In the genomic region with DNA sequence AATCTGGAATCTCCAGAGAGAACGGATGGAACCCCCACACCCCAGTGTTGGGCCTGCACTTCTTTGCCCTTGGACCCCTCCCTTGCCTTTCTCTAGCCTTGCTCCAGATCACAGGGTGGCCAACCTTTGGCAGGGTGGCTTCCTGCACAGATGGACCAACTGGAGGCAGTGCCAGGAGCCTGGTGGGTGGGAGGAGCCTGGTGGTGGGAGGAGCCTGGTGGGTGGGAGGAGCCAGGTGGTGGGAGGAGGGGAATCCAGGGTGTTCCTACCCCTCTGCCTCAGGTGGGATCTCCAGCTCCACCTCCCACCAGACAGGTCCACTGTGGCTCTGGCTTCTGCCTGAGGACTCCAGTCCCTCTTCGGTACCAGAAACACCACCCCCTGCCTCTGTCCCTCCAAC, we compare ENCODE assay signal across 14 cellular contexts. TPM values are rescaled to one million over a fixed set of nuclear protein-coding genes. Genes with fewer than 3 reads are reported as not detected.
DNase-seq lines count a peak whose midpoint lies in the region; ATAC-seq, FAIRE-seq and TF ChIP-seq lines count a peak whose summit lies in the region.
"Had no signal": no experiment of that assay in that cellular context is flagged by ENCODE, and none has a peak within 500 bp of the region (broad histone marks: within the 10 kb centered on the region; RNA-seq: fewer than 3 reads in every experiment).

No MANE protein-coding gene starts in this region.

- H3K36me3 ChIP-seq in heart right ventricle (no peaks in the 10 kb centered on the region), HepG2 (replicated peaks in 1 of 2; ENCODE audit: control insufficient read depth in 1 of 2, insufficient read depth in 2 of 2, low read length in 2 of 2) (no peaks in the 10 kb centered on the region), vagina (no peaks in the 10 kb centered on the region), Peyer's patch (no peaks in the 10 kb centered on the region)
- H3K36me3 ChIP-seq: BLaER1 treated with 17β-estradiol and CSF1 and Interleukin-3, amounts not matched to agents 10 nM and 100 nM; lower lobe of right lung had no signal

- ATAC-seq in heart right ventricle, result peak in 3 of 8 donors; percentile 17 to 58 (median 33)
- ATAC-seq in Right ventricle myocardium inferior, result no peak
- ATAC-seq in HepG2, result peak; percentile 44

- H3K4me3 ChIP-seq in heart right ventricle (no peak overlapping the region), HepG2 (replicated peaks in 1 of 3; ENCODE audit: insufficient read depth in 1 of 3, low read depth in 2 of 3, low read length in 3 of 3) (no peak overlapping the region), vagina (no peak overlapping the region), Peyer's patch (no peak overlapping the region)
- H3K4me3 ChIP-seq: BLaER1 treated with 17β-estradiol and CSF1 and Interleukin-3, amounts not matched to agents 10 nM and 100 nM; lower lobe of right lung had no signal

- H3K27me3 ChIP-seq in heart right ventricle (no peaks in the 10 kb centered on the region), HepG2 (ENCODE audit: control insufficient read depth in 1 of 2, insufficient read depth in 2 of 2, low read length in 2 of 2) (peaks cover 0 to 1% of the 10 kb centered on the region in 2 experiments; a peak in 1 of 5 replicates), vagina (no peaks in the 10 kb centered on the region), Peyer's patch (no peaks in the 10 kb centered on the region)
- H3K27me3 ChIP-seq: BLaER1 treated with 17β-estradiol and CSF1 and Interleukin-3, amounts not matched to agents 10 nM and 100 nM had no signal

- 88 to 94% methylated on average over 2 of the region's 2 CpGs for WGBS in heart right ventricle, 2 donors
- 91% methylated on average over 1 of the region's 2 CpGs for WGBS in HepG2 (ENCODE audit: low lambda C conversion rate)

- no peaks in the 10 kb centered on the region for H3K36me3 Mint-ChIP-seq in activated CD4-positive, alpha-beta memory T cell treated with anti-CD3 and anti-CD28 coated beads, Interleukin-2, amount 10 ng/mL, durations not matched to agents 7 days and 5 days (ENCODE audit: low read depth)

- POLR2A ChIA-PET in activated CD4-positive, alpha-beta memory T cell treated with anti-CD3 and anti-CD28 coated beads, Interleukin-2, amount 10 ng/mL, durations not matched to agents 7 days and 5 days (lab: Charles Lee), result no interaction called here
- POLR2A ChIA-PET in HepG2 (lab: Yijun Ruan, JAX), result no interaction called here

- H3K9me3 Mint-ChIP-seq in activated CD4-positive, alpha-beta memory T cell treated with anti-CD3 and anti-CD28 coated beads, Interleukin-2, amount 10 ng/mL, durations not matched to agents 7 days and 5 days, result no peaks in the 10 kb centered on the region

- DNase-seq in heart right ventricle, result no peak
- no peak for DNase-seq in Right ventricle myocardium inferior (ENCODE audit: missing footprints)
- DNase-seq in activated CD4-positive, alpha-beta memory T cell treated with anti-CD3 and anti-CD28 coated beads, Interleukin-2, amount 10 ng/mL, durations not matched to agents 7 days and 5 days, result peak; percentile 32
- DNase-seq in HepG2 (ENCODE audit: low spot score), result no peak
- DNase-seq in vagina (ENCODE audit: extremely low spot score in 2 of 2), result no peak
- no peak for DNase-seq in ACHN
- no peak for DNase-seq in NCI-H526 treated with DMSO at 0.1 percent for 48 hours (lab: John Stamatoyannopoulos, UW)
- no peak for DNase-seq in Peyer's patch
- DNase-seq: HCEC 1CT, lower lobe of right lung, NCI-H2227 treated with DMSO at 0.1 percent for 48 hours had no signal

- no peaks in the 10 kb centered on the region for H4K20me1 ChIP-seq in HepG2 (ENCODE audit: insufficient read depth, low read length)
- H4K20me1 ChIP-seq: BLaER1 treated with 17β-estradiol and CSF1 and Interleukin-3, amounts not matched to agents 10 nM and 100 nM had no signal

- H3K9me3 ChIP-seq in heart right ventricle, result peaks cover 0 to 4% (median 0%) of the 10 kb centered on the region in 11 donors
- no peaks in the 10 kb centered on the region for H3K9me3 ChIP-seq in HepG2 (ENCODE audit: low read length)
- no peaks in the 10 kb centered on the region for H3K9me3 ChIP-seq in vagina
- no peaks in the 10 kb centered on the region for H3K9me3 ChIP-seq in Peyer's patch
- H3K9me3 ChIP-seq: lower lobe of right lung had no signal

- peaks cover 12% of the 10 kb centered on the region for H3K4me1 Mint-ChIP-seq in activated CD4-positive, alpha-beta memory T cell treated with anti-CD3 and anti-CD28 coated beads, Interleukin-2, amount 10 ng/mL, durations not matched to agents 7 days and 5 days

- H3K79me2 ChIP-seq in HepG2 (ENCODE audit: insufficient read depth, low read length), result no peaks in the 10 kb centered on the region

- H3K27ac ChIP-seq in heart right ventricle (peak overlapping the region in 7 of 10 donors; percentile 20 to 84 (median 55)), HepG2 (ENCODE audit: extremely low read length, insufficient read depth, low read length) (no peak overlapping the region), vagina (peak overlapping the region; percentile 62), Peyer's patch (peak overlapping the region in 1 of 4 donors; percentile 67)
- H3K27ac ChIP-seq: lower lobe of right lung had no signal

- no peak overlapping the region for H3K27ac Mint-ChIP-seq in activated CD4-positive, alpha-beta memory T cell treated with anti-CD3 and anti-CD28 coated beads, Interleukin-2, amount 10 ng/mL, durations not matched to agents 7 days and 5 days

- BruUV-seq in HepG2 (replicated peaks; lab: Mats Ljungman, UMichigan), result no TSS peak

- TF ChIP-seq EP300 in HepG2 (IDR thresholded peaks at IDR 0.05; ENCODE audit: low read depth in 2 of 2, low read length in 2 of 2), result no peak
- TF ChIP-seq EP300 in HepG2 (CRISPR knock-in tag; IDR thresholded peaks at IDR 0.05; ENCODE audit: borderline replicate concordance), result no peak

- no peak for TF ChIP-seq CTCF in heart right ventricle (IDR thresholded peaks at IDR 0.05)
- no peak for TF ChIP-seq CTCF in HepG2 (CRISPR knock-in tag; IDR thresholded peaks at IDR 0.05)
- no peak for TF ChIP-seq CTCF in vagina (IDR thresholded peaks at IDR 0.05)
- TF ChIP-seq CTCF in Peyer's patch (IDR thresholded peaks at IDR 0.05), result no peak

- in situ Hi-C loops in HepG2 (cut with HindIII; ENCODE audit: extremely low pct_ligation_motif_present, low pct_unique_long_range_greater_than_20kb), result no loop called here
- in situ Hi-C loops in ACHN (cut with HindIII; ENCODE audit: low pct_ligation_motif_present, low pct_unique_long_range_greater_than_20kb, low sequenced_read_pairs), result no loop called here

- no peak overlapping the region for H3K9ac ChIP-seq in HepG2 (ENCODE audit: insufficient read depth, low read depth, low read length)

- intact Hi-C loops in heart right ventricle (cut with DNase I), result no loop called here
- intact Hi-C loops in Right ventricle myocardium inferior (cut with DNase I), result no loop called here
- intact Hi-C loops in HepG2 (cut with micrococcal nuclease; ENCODE audit: unreplicated experiment), result no loop called here
- intact Hi-C loops in vagina (cut with DNase I), result no loop called here

- CTCF ChIA-PET in activated CD4-positive, alpha-beta memory T cell treated with anti-CD3 and anti-CD28 coated beads, Interleukin-2, amount 10 ng/mL, durations not matched to agents 7 days and 5 days (lab: Charles Lee), result no interaction called here
- CTCF ChIA-PET in HepG2 (lab: Yijun Ruan, JAX; ENCODE audit: low intra/inter-chr PET ratio, low total read pairs), result no interaction called here

- H3K4me3 Mint-ChIP-seq in activated CD4-positive, alpha-beta memory T cell treated with anti-CD3 and anti-CD28 coated beads, Interleukin-2, amount 10 ng/mL, durations not matched to agents 7 days and 5 days, result no peak overlapping the region

- peaks cover 0 to 16% (median 12%) of the 10 kb centered on the region in 9 donors for H3K4me1 ChIP-seq in heart right ventricle
- H3K4me1 ChIP-seq in HepG2 (ENCODE audit: insufficient read depth, low read length), result peaks cover 39% of the 10 kb centered on the region
- peaks cover 9% of the 10 kb centered on the region for H3K4me1 ChIP-seq in vagina
- H3K4me1 ChIP-seq in Peyer's patch, result peaks cover 0 to 8% (median 0%) of the 10 kb centered on the region in 4 donors
- H3K4me1 ChIP-seq: lower lobe of right lung had no signal

- no peak overlapping the region for H2AFZ ChIP-seq in HepG2 (ENCODE audit: low read length)

- no peak for FAIRE-seq in HepG2 (lab: Jason Lieb, UNC)
- FAIRE-seq: GM12891, TTC549 had no signal

- TF ChIP-seq RAD21 in HepG2 (CRISPR knock-in tag; IDR thresholded peaks at IDR 0.05), result no peak

- TF ChIP-seq POLR2A in HepG2 (IDR thresholded peaks at IDR 0.05; ENCODE audit: insufficient read depth in 1 of 2, low read depth in 2 of 2, low read length in 2 of 2) (no peak), vagina (IDR thresholded peaks at IDR 0.05) (no peak), Peyer's patch (IDR thresholded peaks at IDR 0.05) (no peak)

- H3K4me2 ChIP-seq in HepG2 (ENCODE audit: low read depth, low read length), result no peak overlapping the region
- H3K4me2 ChIP-seq: BLaER1 treated with 17β-estradiol and CSF1 and Interleukin-3, amounts not matched to agents 10 nM and 100 nM had no signal

- no peaks in the 10 kb centered on the region for H3K27me3 Mint-ChIP-seq in activated CD4-positive, alpha-beta memory T cell treated with anti-CD3 and anti-CD28 coated beads, Interleukin-2, amount 10 ng/mL, durations not matched to agents 7 days and 5 days

RNA-seq across cellular contexts. Expression of a gene that starts 15.0 kb away (rescaled TPM):
- total RNA-seq in heart right ventricle, result 10 to 100 TPM in 3 of 10 donors, 1 to 10 TPM in 7; 6.0 to 14.1 (median 8.8) TPM
- 10 to 100 TPM in 1 of 2 donors, 1 to 10 TPM in 1; 1.8 to 18.1 TPM for polyA plus RNA-seq in heart right ventricle
- 11.5 TPM for total RNA-seq in Right ventricle myocardium inferior
- 10 to 100 TPM; 69.0 to 70.3 TPM for total RNA-seq in activated CD4-positive, alpha-beta memory T cell treated with anti-CD3 and anti-CD28 coated beads, Interleukin-2, amount 10 ng/mL, durations not matched to agents 7 days and 5 days
- 5.9 and 9.2 TPM in 2 replicates for total RNA-seq in HepG2 (2016; rRNA removed; fragmentation: Illumina TruSeq; extraction: Trizol)
- total RNA-seq in HepG2 (2016; cell fraction: cytosol; rRNA removed; fragmentation: Illumina TruSeq; extraction: Trizol; ENCODE audit: low read depth), result 9.9 and 13.0 TPM in 2 replicates
- total RNA-seq in HepG2 (2016; cell fraction: insoluble cytoplasmic fraction; rRNA removed; fragmentation: Illumina TruSeq; extraction: Trizol), result 5.9 and 8.5 TPM in 2 replicates
- total RNA-seq in HepG2 (2016; cell fraction: membrane; rRNA removed; fragmentation: Illumina TruSeq; extraction: Trizol), result 20.1 and 22.8 TPM in 2 replicates
- 5.2 and 6.1 TPM in 2 replicates for total RNA-seq in HepG2 (2016; cell fraction: nucleus; rRNA removed; fragmentation: Illumina TruSeq; extraction: Trizol)
- polyA plus RNA-seq in HepG2 (2011; rRNA removed), result 17.2 and 22.9 TPM in 2 replicates
- 16.7 and 25.1 TPM in 2 replicates for polyA plus RNA-seq in HepG2 (2011; cell fraction: cytosol; rRNA removed)
- polyA plus RNA-seq in HepG2 (2011; cell fraction: nucleus; rRNA removed), result 15.9 and 16.3 TPM in 2 replicates
- 7.9 and 10.4 TPM in 2 replicates for polyA plus RNA-seq in HepG2 (2012)
- 25.7 and 30.9 TPM in 2 replicates for polyA plus RNA-seq in HepG2 (2016; cell fraction: cytosol; fragmentation: Illumina TruSeq; extraction: Trizol; ENCODE audit: low read depth)
- 11.8 and 15.4 TPM in 2 replicates for polyA plus RNA-seq in HepG2 (2016; cell fraction: insoluble cytoplasmic fraction; fragmentation: Illumina TruSeq; extraction: Trizol; ENCODE audit: low read depth)
- polyA plus RNA-seq in HepG2 (2016; cell fraction: membrane; fragmentation: Illumina TruSeq; extraction: Trizol; ENCODE audit: low read depth), result 37.8 and 38.4 TPM in 2 replicates
- 15.0 and 18.5 TPM in 2 replicates for polyA plus RNA-seq in HepG2 (2016; cell fraction: nucleus; fragmentation: Illumina TruSeq; extraction: Trizol; ENCODE audit: insufficient read depth, low read depth)
- polyA minus RNA-seq in HepG2 (2011; rRNA and poly(A)+ RNA removed; ENCODE audit: low replicate concordance), result 35.3 and 72.8 TPM in 2 replicates
- 23.0 and 25.6 TPM in 2 replicates for polyA minus RNA-seq in HepG2 (2011; cell fraction: cytosol; rRNA and poly(A)+ RNA removed)
- polyA minus RNA-seq in HepG2 (2011; cell fraction: nucleus; rRNA and poly(A)+ RNA removed), result 5.9 and 7.3 TPM in 2 replicates
- 18.2 TPM for total RNA-seq in vagina
- total RNA-seq in Peyer's patch, result 10 to 100 TPM in 2 of 4 donors, 1 to 10 TPM in 2; 3.3 to 17.4 (median 8.7) TPM

RNA-seq across cellular contexts. Expression of a gene that starts 30.5 kb away (rescaled TPM):
- total RNA-seq in heart right ventricle, result 10 to 100 TPM in 9 of 10 donors, 1 to 10 TPM in 1; 10.0 to 18.4 (median 14.6) TPM
- polyA plus RNA-seq in heart right ventricle, result 1 to 10 TPM; 4.8 to 9.7 TPM
- 13.1 TPM for total RNA-seq in Right ventricle myocardium inferior
- total RNA-seq in activated CD4-positive, alpha-beta memory T cell treated with anti-CD3 and anti-CD28 coated beads, Interleukin-2, amount 10 ng/mL, durations not matched to agents 7 days and 5 days, result 10 to 100 TPM; 59.8 to 62.6 TPM
- 25.3 and 26.1 TPM in 2 replicates for total RNA-seq in HepG2 (2016; rRNA removed; fragmentation: Illumina TruSeq; extraction: Trizol)
- total RNA-seq in HepG2 (2016; cell fraction: cytosol; rRNA removed; fragmentation: Illumina TruSeq; extraction: Trizol; ENCODE audit: low read depth), result 11.2 and 11.4 TPM in 2 replicates
- total RNA-seq in HepG2 (2016; cell fraction: insoluble cytoplasmic fraction; rRNA removed; fragmentation: Illumina TruSeq; extraction: Trizol), result 20.6 and 26.1 TPM in 2 replicates
- total RNA-seq in HepG2 (2016; cell fraction: membrane; rRNA removed; fragmentation: Illumina TruSeq; extraction: Trizol), result 25.8 and 29.0 TPM in 2 replicates
- 18.4 and 20.7 TPM in 2 replicates for total RNA-seq in HepG2 (2016; cell fraction: nucleus; rRNA removed; fragmentation: Illumina TruSeq; extraction: Trizol)
- polyA plus RNA-seq in HepG2 (2011; rRNA removed), result 17.0 and 17.5 TPM in 2 replicates
- 8.3 and 13.5 TPM in 2 replicates for polyA plus RNA-seq in HepG2 (2011; cell fraction: cytosol; rRNA removed)
- 50.3 and 60.7 TPM in 2 replicates for polyA plus RNA-seq in HepG2 (2011; cell fraction: nucleus; rRNA removed)
- polyA plus RNA-seq in HepG2 (2012), result 13.5 and 15.6 TPM in 2 replicates
- 6.0 and 6.9 TPM in 2 replicates for polyA plus RNA-seq in HepG2 (2016; cell fraction: cytosol; fragmentation: Illumina TruSeq; extraction: Trizol; ENCODE audit: low read depth)
- polyA plus RNA-seq in HepG2 (2016; cell fraction: insoluble cytoplasmic fraction; fragmentation: Illumina TruSeq; extraction: Trizol; ENCODE audit: low read depth), result 23.7 and 31.0 TPM in 2 replicates
- 17.2 and 18.2 TPM in 2 replicates for polyA plus RNA-seq in HepG2 (2016; cell fraction: membrane; fragmentation: Illumina TruSeq; extraction: Trizol; ENCODE audit: low read depth)
- 36.9 and 37.0 TPM in 2 replicates for polyA plus RNA-seq in HepG2 (2016; cell fraction: nucleus; fragmentation: Illumina TruSeq; extraction: Trizol; ENCODE audit: insufficient read depth, low read depth)
- 53.2 and 72.8 TPM in 2 replicates for polyA minus RNA-seq in HepG2 (2011; rRNA and poly(A)+ RNA removed; ENCODE audit: low replicate concordance)
- 18.0 and 20.7 TPM in 2 replicates for polyA minus RNA-seq in HepG2 (2011; cell fraction: cytosol; rRNA and poly(A)+ RNA removed)
- 21.1 and 21.9 TPM in 2 replicates for polyA minus RNA-seq in HepG2 (2011; cell fraction: nucleus; rRNA and poly(A)+ RNA removed)
- 18.9 TPM for total RNA-seq in vagina
- 100 to 1,000 TPM in 1 of 4 donors, 10 to 100 TPM in 2, 1 to 10 TPM in 1; 10.0 to 115 (median 33.7) TPM for total RNA-seq in Peyer's patch

RNA-seq across cellular contexts. Expression of a gene that starts 58.1 kb away (rescaled TPM):
- total RNA-seq in heart right ventricle (under 1 TPM in 5 of 10 donors, not detected in 5; 0.17 to 0.28 (median 0.18) TPM), Right ventricle myocardium inferior (0.11 TPM), HepG2 (2016; rRNA removed; fragmentation: Illumina TruSeq; extraction: Trizol) (2.0 TPM in 2 replicates), vagina (not detected), Peyer's patch (not detected)
- polyA plus RNA-seq in heart right ventricle (under 1 TPM; 0.15 to 0.19 TPM), HepG2 (2011; rRNA removed) (0.98 and 1.1 TPM in 2 replicates)
- total RNA-seq in activated CD4-positive, alpha-beta memory T cell treated with anti-CD3 and anti-CD28 coated beads, Interleukin-2, amount 10 ng/mL, durations not matched to agents 7 days and 5 days, result 1 to 10 TPM; 3.6 to 4.2 TPM
- 0.53 and 2.6 TPM in 2 replicates for total RNA-seq in HepG2 (2016; cell fraction: cytosol; rRNA removed; fragmentation: Illumina TruSeq; extraction: Trizol; ENCODE audit: low read depth)
- 1.5 and 2.6 TPM in 2 replicates for total RNA-seq in HepG2 (2016; cell fraction: insoluble cytoplasmic fraction; rRNA removed; fragmentation: Illumina TruSeq; extraction: Trizol)
- 2.0 and 2.4 TPM in 2 replicates for total RNA-seq in HepG2 (2016; cell fraction: membrane; rRNA removed; fragmentation: Illumina TruSeq; extraction: Trizol)
- 0.62 and 0.97 TPM in 2 replicates for total RNA-seq in HepG2 (2016; cell fraction: nucleus; rRNA removed; fragmentation: Illumina TruSeq; extraction: Trizol)
- 0.86 and 0.90 TPM in 2 replicates for polyA plus RNA-seq in HepG2 (2011; cell fraction: cytosol; rRNA removed)
- polyA plus RNA-seq in HepG2 (2011; cell fraction: nucleus; rRNA removed), result 0.35 and 0.48 TPM in 2 replicates
- polyA plus RNA-seq in HepG2 (2012), result 0.55 and 0.58 TPM in 2 replicates
- 2.2 and 2.6 TPM in 2 replicates for polyA plus RNA-seq in HepG2 (2016; cell fraction: cytosol; fragmentation: Illumina TruSeq; extraction: Trizol; ENCODE audit: low read depth)
- 1.3 and 1.8 TPM in 2 replicates for polyA plus RNA-seq in HepG2 (2016; cell fraction: insoluble cytoplasmic fraction; fragmentation: Illumina TruSeq; extraction: Trizol; ENCODE audit: low read depth)
- 1.6 TPM in 2 replicates for polyA plus RNA-seq in HepG2 (2016; cell fraction: membrane; fragmentation: Illumina TruSeq; extraction: Trizol; ENCODE audit: low read depth)
- 0.93 and 1.2 TPM in 2 replicates for polyA plus RNA-seq in HepG2 (2016; cell fraction: nucleus; fragmentation: Illumina TruSeq; extraction: Trizol; ENCODE audit: insufficient read depth, low read depth)
- 0.44 TPM in 1 of 2 replicates, not detected in the other for polyA minus RNA-seq in HepG2 (2011; rRNA and poly(A)+ RNA removed; ENCODE audit: low replicate concordance)
- polyA minus RNA-seq in HepG2 (2011; cell fraction: cytosol; rRNA and poly(A)+ RNA removed), result 0.18 TPM in 1 of 2 replicates, not detected in the other
- polyA minus RNA-seq in HepG2 (2011; cell fraction: nucleus; rRNA and poly(A)+ RNA removed), result 0.13 and 0.75 TPM in 2 replicates
